11 cellular contexts compared by ENCODE assay signal in genomic region chr10:43228783-43229207, GRCh38. TPM values are rescaled to one million over a fixed set of nuclear protein-coding genes. Genes with fewer than 3 reads are reported as not detected.
DNase-seq lines count a peak whose midpoint lies in the region; ATAC-seq and TF ChIP-seq lines count a peak whose summit lies in the region.
"Had no signal": no experiment of that assay in that cellular context is flagged by ENCODE, and none has a peak within 500 bp of the region (broad histone marks: within the 10 kb centered on the region; RNA-seq: fewer than 3 reads in every experiment).

No MANE protein-coding gene starts in this region.

- H2AFZ ChIP-seq in HCT116 (ENCODE audit: low read depth, low read length, poor library complexity, severe bottlenecking), result peak overlapping the region; percentile 27

- no peaks in the 10 kb centered on the region for H3K79me2 ChIP-seq in HCT116 (ENCODE audit: insufficient read depth, low read length)

- CTCF ChIA-PET in HCT116 (lab: Charles Lee), result no interaction called here

- no peak for TF ChIP-seq RAD21 in HCT116 (IDR thresholded peaks at IDR 0.05; ENCODE audit: low read depth)

- DNase-seq in HCT116 (ENCODE audit: low read depth, low spot score) (no peak), inferior parietal cortex (ENCODE audit: extremely low spot score) (no peak), H4 (ENCODE audit: low spot score) (no peak), SHP77 (lab: John Stamatoyannopoulos, UW) (no peak)
- peak; percentile 71 for DNase-seq in activated CD8-positive, alpha-beta memory T cell treated with anti-CD3 and anti-CD28 coated beads for 24 hours
- peak; percentile 33 for DNase-seq in stimulated activated CD8-positive, alpha-beta memory T cell treated with anti-CD3 and anti-CD28 coated beads, Interleukin-4, amount 100 ng/mL, for 48 hours
- DNase-seq: KBM-7 had no signal

- no peaks in the 10 kb centered on the region for H3K27me3 ChIP-seq in HCT116 (ENCODE audit: insufficient read depth, low read length)
- H3K27me3 ChIP-seq in iPS-15b (ENCODE audit: control insufficient read depth, insufficient read depth, low read length), result peaks cover 46% of the 10 kb centered on the region
- H3K27me3 ChIP-seq: thyroid gland had no signal

- peak overlapping the region; percentile 89 for H3K4me2 ChIP-seq in HCT116 (ENCODE audit: low read length)

- peak overlapping the region; percentile 48 to 65 for H3K4me3 ChIP-seq in HCT116 (replicated peaks in 1 of 2; ENCODE audit: low read depth in 1 of 2, low read length in 2 of 2)
- peak overlapping the region; percentile 59 for H3K4me3 ChIP-seq in iPS-15b (ENCODE audit: low read depth, low read length)
- H3K4me3 ChIP-seq: SJSA1 had no signal

- ATAC-seq in HCT116 (no peak), HG02884 (IDR thresholded peaks at IDR 0.05; ENCODE audit: unreplicated experiment) (no peak)

- H3K9ac ChIP-seq in HCT116 (ENCODE audit: low read length) (peak overlapping the region; percentile 51), iPS-15b (ENCODE audit: low read depth, low read length) (no peak overlapping the region)

- POLR2A ChIA-PET in HCT116 (lab: Charles Lee), result no interaction called here

- H3K9me2 ChIP-seq in HCT116 (ENCODE audit: insufficient read depth), result no peaks in the 10 kb centered on the region

- H3K4me1 ChIP-seq in HCT116 (ENCODE audit: control insufficient read depth in 1 of 2, insufficient read depth in 2 of 2, low read length in 2 of 2) (peaks cover 6 to 15% of the 10 kb centered on the region in 2 experiments; a peak in 2 of 4 replicates), iPS-15b (ENCODE audit: control insufficient read depth, insufficient read depth, low read length) (peaks cover 5% of the 10 kb centered on the region)
- H3K4me1 ChIP-seq: SJSA1 had no signal

- H3K27ac ChIP-seq in HCT116 (ENCODE audit: low read depth, low read length), result peak overlapping the region; percentile 23; the same call in 1 of the 2 replicates
- H3K27ac ChIP-seq: SJSA1, thyroid gland had no signal

- RAD21 ChIA-PET in HCT116 (lab: Charles Lee; ENCODE audit: low non-redundant PET in 1 of 2, low total read pairs in 2 of 2, uncharacterized antibody in 2 of 2, unreplicated experiment in 2 of 2), result no interaction called here

- no TSS peak for BruUV-seq in HCT116 (replicated peaks; lab: Mats Ljungman, UMichigan)

- no peak for TF ChIP-seq POLR2A in HCT116 (IDR thresholded peaks at IDR 0.05; ENCODE audit: borderline replicate concordance, extremely low read depth, insufficient read depth, insufficient read length)

- H3K36me3 ChIP-seq in HCT116 (ENCODE audit: control insufficient read depth in 1 of 2, insufficient read depth in 2 of 2, low read length in 2 of 2) (no peaks in the 10 kb centered on the region), iPS-15b (ENCODE audit: control insufficient read depth, insufficient read depth, low read length) (no peaks in the 10 kb centered on the region)
- H3K36me3 ChIP-seq: SJSA1, thyroid gland had no signal

- intact Hi-C loops in HCT116 (cut with micrococcal nuclease), result no loop called here

- H3K9me3 ChIP-seq in HCT116 (ENCODE audit: control insufficient read depth in 1 of 2, insufficient read depth in 1 of 2, low read depth in 1 of 2, low read length in 2 of 2) (no peaks in the 10 kb centered on the region), iPS-15b (ENCODE audit: control insufficient read depth, insufficient read depth, low read length) (no peaks in the 10 kb centered on the region)
- H3K9me3 ChIP-seq: SJSA1, thyroid gland had no signal

- H4K20me1 ChIP-seq in HCT116 (ENCODE audit: insufficient read depth), result no peaks in the 10 kb centered on the region

- no peak for TF ChIP-seq CTCF in HCT116 (IDR thresholded peaks at IDR 0.05 in 2 of 3, conservative IDR thresholded peaks at IDR 0.05 in 1 of 3; ENCODE audit: borderline replicate concordance in 1 of 3, insufficient read depth in 1 of 3, low read depth in 2 of 3, low read length in 2 of 3)

TF ChIP-seq in HCT116, 20 proteins besides CTCF, POLR2A, EP300 and RAD21:
- TF ChIP-seq SP1 (IDR thresholded peaks at IDR 0.05; ENCODE audit: low read depth), result no peak

RNA-seq across cellular contexts. Expression of gene RASGEF1A, which starts 38.1 kb away (rescaled TPM):
- total RNA-seq in HCT116 (2021; ENCODE audit: unreplicated experiment), result 19.3 TPM
- 22.8 and 27.9 TPM in 2 replicates for polyA plus RNA-seq in HCT116 (2012)
- not detected in 2 replicates for total RNA-seq in H4 (2014; rRNA removed; shearing (Covaris generic))
- total RNA-seq: SJSA1 had no signal

Comparison
In these comparisons a context has a peak if more than half of its experiments do, and no peak if none do; other contexts are left out.
1. DNase-seq: peak in activated CD8-positive, alpha-beta memory T cell treated with anti-CD3 and anti-CD28 coated beads for 24 hours (single experiment) and stimulated activated CD8-positive, alpha-beta memory T cell treated with anti-CD3 and anti-CD28 coated beads, Interleukin-4, amount 100 ng/mL, for 48 hours (single experiment); none in HCT116 (single experiment), inferior parietal cortex (single experiment), H4 (single experiment) and SHP77 (0 of 2).
2. RNA of gene RASGEF1A, which starts 38.1 kb away (total RNA-seq): 19.3 TPM in HCT116 (single experiment); not detected in H4; every median in the first group is over 10 times any median in the second.